Comparison of ENCODE assay signal across 9 cellular contexts in genomic region chr22:49760630-49761571, GRCh38.
A peak's percentile ranks its signal among the peaks of the same experiment; 100 is the strongest.
DNase-seq lines count a peak whose midpoint lies in the region; ATAC-seq, FAIRE-seq and TF ChIP-seq lines count a peak whose summit lies in the region.
"Had no signal": no experiment of that assay in that cellular context is flagged by ENCODE, and none has a peak within 500 bp of the region (broad histone marks: within the 10 kb centered on the region; RNA-seq: fewer than 3 reads in every experiment).

No MANE protein-coding gene starts in this region.

- TF ChIP-seq POLR2A in GM12891 (IDR thresholded peaks at IDR 0.05; ENCODE audit: low read depth, low read length) = 0 out of 2 replicates have a peak, but pooled peaks have one; percentile 20

- DNase-seq in GM12891 (ENCODE audit: insufficient read length, low spot score) = peak; percentile 5
- DNase-seq in NCI-H69 (lab: John Stamatoyannopoulos, UW) = peak; percentile 69
- DNase-seq in endothelial cell (ENCODE audit: low spot score) = no peak
- DNase-seq in brain microvascular endothelial cell = no peak
- DNase-seq in AG20443 (ENCODE audit: low spot score) = no peak

- H3K4me1 Mint-ChIP-seq in endothelial cell (ENCODE audit: unreplicated experiment) = peaks cover 8% of the 10 kb centered on the region

- ATAC-seq in GM21515 (IDR thresholded peaks at IDR 0.05; ENCODE audit: unreplicated experiment) (peak; percentile 58), GM18868 (IDR thresholded peaks at IDR 0.05; ENCODE audit: unreplicated experiment) (no peak), HG03159 (IDR thresholded peaks at IDR 0.05; ENCODE audit: unreplicated experiment) (no peak)

- no peak overlapping the region for H3K27ac ChIP-seq in brain microvascular endothelial cell
- H3K27ac ChIP-seq: ascending aorta had no signal

- in situ Hi-C loops in brain microvascular endothelial cell (cut with HindIII; ENCODE audit: low pct_ligation_motif_present, low sequenced_read_pairs) = no loop called here

- H3K27ac Mint-ChIP-seq in endothelial cell (ENCODE audit: unreplicated experiment) = peak overlapping the region; percentile 91

- no peak overlapping the region for H3K4me3 Mint-ChIP-seq in endothelial cell (ENCODE audit: unreplicated experiment)

- no peaks in the 10 kb centered on the region for H3K36me3 ChIP-seq in brain microvascular endothelial cell (replicated peaks)
- H3K36me3 ChIP-seq: ascending aorta had no signal

- TF ChIP-seq CTCF in endothelial cell (IDR thresholded peaks at IDR 0.05; ENCODE audit: unreplicated experiment) = no peak
- TF ChIP-seq CTCF in brain microvascular endothelial cell (IDR thresholded peaks at IDR 0.05; ENCODE audit: low read depth, low read length, missing control alignments) = no peak

- H3K27me3 ChIP-seq in brain microvascular endothelial cell (replicated peaks) = no peaks in the 10 kb centered on the region
- H3K27me3 ChIP-seq: ascending aorta had no signal

- peak; percentile 98 for FAIRE-seq in GM12891 (lab: Jason Lieb, UNC)

- peaks cover 4% of the 10 kb centered on the region for H3K27me3 Mint-ChIP-seq in endothelial cell (ENCODE audit: unreplicated experiment)

- peaks cover 3% of the 10 kb centered on the region for H3K36me3 Mint-ChIP-seq in endothelial cell (ENCODE audit: low read depth, unreplicated experiment)

- H3K4me3 ChIP-seq in brain microvascular endothelial cell (ENCODE audit: low read depth, low read length) = no peak overlapping the region
- H3K4me3 ChIP-seq: ascending aorta had no signal

- no peaks in the 10 kb centered on the region for H3K9me3 Mint-ChIP-seq in endothelial cell (ENCODE audit: unreplicated experiment)

TF ChIP-seq in GM12891, 5 proteins besides CTCF, POLR2A, EP300 and RAD21:
- TF ChIP-seq SPI1 (IDR thresholded peaks at IDR 0.05; ENCODE audit: low read depth, low read length) (no peak), TAF1 (IDR thresholded peaks at IDR 0.05; ENCODE audit: low read depth, low read length) (no peak), POLR2AphosphoS5 (IDR thresholded peaks at IDR 0.05; ENCODE audit: low read depth, low read length) (no peak), POU2F2 (IDR thresholded peaks at IDR 0.05; ENCODE audit: low read depth, low read length) (no peak), PAX5 (IDR thresholded peaks at IDR 0.05; ENCODE audit: insufficient read depth, low read length, severe bottlenecking) (no peak)
TF ChIP-seq in GM12891: peak in this region for 0.

Comparison
In these comparisons a context has a peak if more than half of its experiments do, and no peak if none do; other contexts are left out.
1. DNase-seq: peak in GM12891 (single experiment) and NCI-H69 (single experiment); none in endothelial cell (single experiment), brain microvascular endothelial cell (single experiment) and AG20443 (single experiment).